In genomic region chr17:75087182-75087557, GRCh38 we compare ENCODE assay signal across 8 cellular contexts. TPM values are rescaled to one million over a fixed set of nuclear protein-coding genes. Genes with fewer than 3 reads are reported as not detected.
DNase-seq lines count a peak whose midpoint lies in the region; ATAC-seq, FAIRE-seq and TF ChIP-seq lines count a peak whose summit lies in the region.

No MANE protein-coding gene starts in this region.

- POLR2A ChIA-PET in activated CD4-positive, alpha-beta T cell treated with anti-CD3 and anti-CD28 coated beads for 36 hours (lab: Charles Lee), result interaction anchor here (0.6 to 1.1 kb wide), 2 partner anchors 60 to 102 kb away, joined by 3 to 4 read pairs; no protein-coding TSS in a partner anchor
- POLR2A ChIA-PET in GM12878 (lab: Charles Lee), result interaction anchor here (0.9 to 3.1 kb wide), 2 partner anchors 10 to 12 kb away, joined by 3 to 15 read pairs; no protein-coding TSS in a partner anchor

- H3K27me3 ChIP-seq in GM12878 (replicated peaks in 1 of 2; ENCODE audit: control insufficient read depth in 2 of 2, insufficient read depth in 2 of 2, low read length in 1 of 2), result no peaks in the 10 kb centered on the region
- no peaks in the 10 kb centered on the region for H3K27me3 ChIP-seq in liver (ENCODE audit: control insufficient read depth in 4 of 4, insufficient read depth in 4 of 4, low read length in 3 of 4)
- H3K27me3 ChIP-seq in testis, result no peaks in the 10 kb centered on the region

- CTCF ChIA-PET in activated CD4-positive, alpha-beta T cell treated with anti-CD3 and anti-CD28 coated beads for 36 hours (lab: Charles Lee), result interaction anchor here (0.6 to 2.2 kb wide), 6 partner anchors 24 to 125 kb away, joined by 3 to 7 read pairs (median 4); no protein-coding TSS in a partner anchor
- CTCF ChIA-PET in GM12878 (lab: Yijun Ruan, JAX), result interaction anchor here (0.6 to 3.1 kb wide), 2 partner anchors 27 kb away, joined by 3 to 12 read pairs; no protein-coding TSS in a partner anchor

- TF ChIP-seq RAD21 in GM12878 (IDR thresholded peaks at IDR 0.05; ENCODE audit: insufficient read depth, low read depth, low read length) (no peak), liver (IDR thresholded peaks at IDR 0.05) (no peak)

- peaks cover 13% of the 10 kb centered on the region for H3K4me1 ChIP-seq in GM12878 (ENCODE audit: control insufficient read depth, insufficient read depth, low read length)
- peaks cover 31 to 58% (median 42%) of the 10 kb centered on the region in 4 donors for H3K4me1 ChIP-seq in liver (ENCODE audit: control insufficient read depth in 4 of 4, insufficient read depth in 4 of 4, low read length in 3 of 4)
- H3K4me1 ChIP-seq in testis, result peaks cover 14% of the 10 kb centered on the region

- H3K79me2 ChIP-seq in GM12878 (ENCODE audit: control insufficient read depth, insufficient read depth, low read length), result no peaks in the 10 kb centered on the region

- H3K36me3 ChIP-seq in GM12878 (ENCODE audit: control insufficient read depth in 2 of 2, insufficient read depth in 2 of 2, low read length in 1 of 2), result no peaks in the 10 kb centered on the region
- no peaks in the 10 kb centered on the region for H3K36me3 ChIP-seq in liver (ENCODE audit: control insufficient read depth in 4 of 4, insufficient read depth in 3 of 4, low read depth in 1 of 4, low read length in 3 of 4)
- no peaks in the 10 kb centered on the region for H3K36me3 ChIP-seq in testis (ENCODE audit: low read depth, missing control alignments)

- peaks cover 52% of the 10 kb centered on the region for H3K4me1 Mint-ChIP-seq in activated CD4-positive, alpha-beta T cell treated with anti-CD3 and anti-CD28 coated beads for 36 hours

- ATAC-seq in activated CD4-positive, alpha-beta T cell treated with anti-CD3 and anti-CD28 coated beads for 36 hours, result no peak
- ATAC-seq in GM12878, result peak; percentile 8; the same call in 2 of the 3 replicates
- no peak for ATAC-seq in HG03378 (IDR thresholded peaks at IDR 0.05; ENCODE audit: unreplicated experiment)
- ATAC-seq in HG02798 (IDR thresholded peaks at IDR 0.05; ENCODE audit: poor library complexity, unreplicated experiment), result no peak
- ATAC-seq in HG02938 (IDR thresholded peaks at IDR 0.05; ENCODE audit: unreplicated experiment), result no peak

- FAIRE-seq in GM12878 (lab: Jason Lieb, UNC), result no peak

- RAD21 ChIA-PET in GM12878 (lab: Charles Lee; ENCODE audit: unreplicated experiment), result interaction anchor here (0.7 to 1.7 kb wide), 2 partner anchors 8 to 37 kb away, joined by 3 to 9 read pairs; no protein-coding TSS in a partner anchor

- no peaks in the 10 kb centered on the region for H3K36me3 Mint-ChIP-seq in activated CD4-positive, alpha-beta T cell treated with anti-CD3 and anti-CD28 coated beads for 36 hours (ENCODE audit: low read depth)

- no peak for TF ChIP-seq POLR2A in GM12878 (IDR thresholded peaks at IDR 0.05; ENCODE audit: low read depth, low read length)
- TF ChIP-seq POLR2A in testis (IDR thresholded peaks at IDR 0.05), result no peak

- no peaks in the 10 kb centered on the region for H3K9me3 Mint-ChIP-seq in activated CD4-positive, alpha-beta T cell treated with anti-CD3 and anti-CD28 coated beads for 36 hours (ENCODE audit: low read depth)

- no peak for TF ChIP-seq EP300 in GM12878 (IDR thresholded peaks at IDR 0.05; ENCODE audit: borderline replicate concordance in 1 of 2, control insufficient read depth in 1 of 2, low read depth in 2 of 2, low read length in 2 of 2)

- H3K4me3 ChIP-seq in GM12878, result peak overlapping the region; percentile 69
- peak overlapping the region in 1 of 3 donors; percentile 37 for H3K4me3 ChIP-seq in liver (ENCODE audit: low read depth in 1 of 3, low read length in 3 of 3)
- H3K4me3 ChIP-seq in testis, result peak overlapping the region; percentile 34 to 52

- no peaks in the 10 kb centered on the region for H3K9me3 ChIP-seq in GM12878 (replicated peaks; ENCODE audit: control insufficient read depth, insufficient read depth, low read length)
- no peaks in the 10 kb centered on the region for H3K9me3 ChIP-seq in liver (ENCODE audit: control insufficient read depth in 4 of 4, low read length in 3 of 4)
- H3K9me3 ChIP-seq in testis, result no peaks in the 10 kb centered on the region

- intact Hi-C loops in activated CD4-positive, alpha-beta T cell treated with anti-CD3 and anti-CD28 coated beads for 36 hours (cut with DNase I, micrococcal nuclease), result loop anchor here in 1 of 2 experiments (2.0 kb wide), 1 partner anchor 52 kb away; no protein-coding TSS in a partner anchor
- intact Hi-C loops in GM12878 (cut with micrococcal nuclease; ENCODE audit: unreplicated experiment) (no loop called here), testis (cut with DNase I; ENCODE audit: low total_unique reads) (no loop called here)

- TF ChIP-seq CTCF in GM12878 (IDR thresholded peaks at IDR 0.05 in 2 of 3, conservative IDR thresholded peaks at IDR 0.05 in 1 of 3; ENCODE audit: control insufficient read depth in 2 of 3, extremely low read depth in 1 of 3, insufficient read depth in 1 of 3, low read depth in 3 of 3, low read length in 3 of 3) (no peak), liver (IDR thresholded peaks at IDR 0.05; ENCODE audit: low read depth, low read length, missing input control) (no peak), testis (IDR thresholded peaks at IDR 0.05) (no peak)

- peak overlapping the region; percentile 71 for H3K4me3 Mint-ChIP-seq in activated CD4-positive, alpha-beta T cell treated with anti-CD3 and anti-CD28 coated beads for 36 hours

- no peak for DNase-seq in activated CD4-positive, alpha-beta T cell treated with anti-CD3 and anti-CD28 coated beads for 36 hours
- DNase-seq in activated CD4-positive, alpha-beta T cell treated with anti-CD3 and anti-CD28 coated beads for 48 hours, result no peak
- DNase-seq in GM12878 (ENCODE audit: low read depth, low spot score), result no peak
- no peak for DNase-seq in testis

- H3K4me2 ChIP-seq in GM12878 (ENCODE audit: control insufficient read depth, insufficient read depth), result peak overlapping the region; percentile 98

- 73% methylated on average over 12 of the region's 12 CpGs for WGBS in GM12878 (ENCODE audit: insufficient coverage, insufficient replicate concordance, low lambda C conversion rate, missing lambda C conversion rate)
- WGBS in liver, result 68% methylated on average over 12 of the region's 12 CpGs
- 55 to 61% methylated on average over 10 to 12 of the region's 12 CpGs for WGBS in testis, 2 donors

- peak overlapping the region; percentile 94 for H2AFZ ChIP-seq in GM12878 (ENCODE audit: control insufficient read depth, low read depth, low read length)

- no peaks in the 10 kb centered on the region for H4K20me1 ChIP-seq in GM12878 (ENCODE audit: control insufficient read depth, insufficient read depth)

- H3K27ac ChIP-seq in GM12878 (ENCODE audit: control insufficient read depth, insufficient read depth), result peak overlapping the region; percentile 50; the same call in 1 of the 2 replicates
- peak overlapping the region; percentile 30 to 65 for H3K27ac ChIP-seq in liver (ENCODE audit: low read depth in 1 of 2, low read length in 2 of 2)
- peak overlapping the region in 1 of 2 donors; percentile 39 for H3K27ac ChIP-seq in testis

- H3K27me3 Mint-ChIP-seq in activated CD4-positive, alpha-beta T cell treated with anti-CD3 and anti-CD28 coated beads for 36 hours, result no peaks in the 10 kb centered on the region

- H3K27ac Mint-ChIP-seq in activated CD4-positive, alpha-beta T cell treated with anti-CD3 and anti-CD28 coated beads for 36 hours, result peak overlapping the region; percentile 73

- in situ Hi-C loops in GM12878 (cut with MboI), result no loop called here

- H3K9ac ChIP-seq in GM12878 (ENCODE audit: control insufficient read depth, insufficient read depth, low read length) (peak overlapping the region; percentile 77), liver (ENCODE audit: low read depth in 1 of 2, low read length in 2 of 2) (no peak overlapping the region)

- BruUV-seq in GM12878 (replicated peaks; lab: Mats Ljungman, UMichigan), result no TSS peak

- SMC1A ChIA-PET in GM12878 (lab: Charles Lee; ENCODE audit: uncharacterized antibody, unreplicated experiment), result interaction anchor here (2.7 kb wide), 1 partner anchor 8 kb away, joined by 9 read pairs; no protein-coding TSS in a partner anchor

RNA-seq across cellular contexts. Expression of gene SLC16A5, which starts 0.6 kb away (rescaled TPM):
- 1 to 10 TPM; 6.0 to 6.5 TPM for total RNA-seq in activated CD4-positive, alpha-beta T cell treated with anti-CD3 and anti-CD28 coated beads for 36 hours
- 4.4 and 6.6 TPM in 2 replicates for total RNA-seq in GM12878 (2013; cell fraction: nucleolus; rRNA removed)
- 0.76 and 1.2 TPM in 2 replicates for total RNA-seq in GM12878 (2014; rRNA removed)
- total RNA-seq in GM12878 (2014; rRNA removed; fragmentation: Illumina TruSeq; extraction: Trizol), result 0.88 and 0.94 TPM in 2 replicates
- total RNA-seq in GM12878 (2021), result 3.1 and 3.4 TPM in 2 replicates
- 0.83 TPM for polyA plus RNA-seq in GM12878 (2011; ENCODE audit: low read depth)
- 0.17 and 0.30 TPM in 2 replicates for polyA plus RNA-seq in GM12878 (2011; rRNA removed)
- 0.57 and 0.84 TPM in 2 replicates for polyA plus RNA-seq in GM12878 (2011; cell fraction: cytosol; rRNA removed)
- polyA plus RNA-seq in GM12878 (2011; cell fraction: nucleus; rRNA removed), result 2.8 and 2.9 TPM in 2 replicates
- polyA plus RNA-seq in GM12878 (2012), result 2.9 and 4.1 TPM in 2 replicates
- 0.17 and 0.84 TPM in 2 replicates for polyA plus RNA-seq in GM12878 (2014; fragmentation: Illumina TruSeq; extraction: Trizol)
- under 1 TPM; 0.03 to 0.16 TPM for polyA plus RNA-seq in GM12878 (2014; fragmentation: Nextera tagmentation; extraction: Ambion mirVana)
- polyA plus RNA-seq in GM12878 (2014; rRNA removed), result 2.4 and 3.0 TPM in 2 replicates
- polyA plus RNA-seq in GM12878 (2016; fragmentation: Nextera tagmentation; extraction: Ambion mirVana), result 1 to 10 TPM in 1 of 2 experiments, under 1 TPM in 1; 0.98 to 1.0 TPM
- 0.22 and 0.41 TPM in 2 replicates for polyA minus RNA-seq in GM12878 (2011; rRNA and poly(A)+ RNA removed)
- 0.53 and 0.94 TPM in 2 replicates for polyA minus RNA-seq in GM12878 (2011; cell fraction: cytosol; rRNA and poly(A)+ RNA removed)
- polyA minus RNA-seq in GM12878 (2011; cell fraction: nucleus; rRNA and poly(A)+ RNA removed), result 0.73 and 0.96 TPM in 2 replicates
- 1 to 10 TPM; 3.0 to 4.5 TPM for total RNA-seq in liver
- 1 to 10 TPM; 1.0 to 2.1 TPM for polyA plus RNA-seq in liver
- 10 to 100 TPM in 1 of 2 donors, 1 to 10 TPM in 1; 6.4 to 11.1 TPM for total RNA-seq in testis
- 6.9 TPM for polyA plus RNA-seq in testis (ENCODE audit: insufficient read depth, low read depth, low replicate concordance)

RNA-seq across cellular contexts. Expression of gene ARMC7, which starts 22.6 kb away (rescaled TPM):
- 1 to 10 TPM; 6.7 to 7.7 TPM for total RNA-seq in activated CD4-positive, alpha-beta T cell treated with anti-CD3 and anti-CD28 coated beads for 36 hours
- 11.3 and 11.4 TPM in 2 replicates for total RNA-seq in GM12878 (2013; cell fraction: nucleolus; rRNA removed)
- total RNA-seq in GM12878 (2014; rRNA removed) (5.6 and 6.1 TPM in 2 replicates), GM12878 (2014; rRNA removed; fragmentation: Illumina TruSeq; extraction: Trizol) (4.1 and 5.6 TPM in 2 replicates), GM12878 (2021) (11.6 and 11.7 TPM in 2 replicates), liver (1 to 10 TPM; 1.7 to 3.1 TPM), testis (10 to 100 TPM in 1 of 2 donors, 1 to 10 TPM in 1; 10.0 to 11.8 TPM)
- polyA plus RNA-seq in GM12878 (2011; ENCODE audit: low read depth), result 4.5 TPM
- polyA plus RNA-seq in GM12878 (2011; rRNA removed) (2.4 and 5.2 TPM in 2 replicates), GM12878 (2014; fragmentation: Illumina TruSeq; extraction: Trizol) (2.9 and 6.5 TPM in 2 replicates), GM12878 (2014; fragmentation: Nextera tagmentation; extraction: Ambion mirVana) (1 to 10 TPM; 1.5 to 4.3 TPM), GM12878 (2014; rRNA removed) (6.9 and 10.9 TPM in 2 replicates), GM12878 (2016; fragmentation: Nextera tagmentation; extraction: Ambion mirVana) (10 to 100 TPM; 15.7 to 19.8 TPM), liver (1 to 10 TPM; 4.3 to 6.6 TPM), testis (ENCODE audit: insufficient read depth, low read depth, low replicate concordance) (12.6 TPM)
- 9.5 and 11.2 TPM in 2 replicates for polyA plus RNA-seq in GM12878 (2011; cell fraction: cytosol; rRNA removed)
- polyA plus RNA-seq in GM12878 (2011; cell fraction: nucleus; rRNA removed), result 8.6 and 10.6 TPM in 2 replicates
- polyA plus RNA-seq in GM12878 (2012), result 9.2 and 11.8 TPM in 2 replicates
- 7.3 and 10.3 TPM in 2 replicates for polyA minus RNA-seq in GM12878 (2011; rRNA and poly(A)+ RNA removed)
- polyA minus RNA-seq in GM12878 (2011; cell fraction: cytosol; rRNA and poly(A)+ RNA removed), result 3.5 and 6.9 TPM in 2 replicates
- 5.9 and 11.0 TPM in 2 replicates for polyA minus RNA-seq in GM12878 (2011; cell fraction: nucleus; rRNA and poly(A)+ RNA removed)

RNA-seq across cellular contexts. Expression of gene KCTD2, which starts 40.1 kb away (rescaled TPM):
- 10 to 100 TPM; 15.3 to 16.7 TPM for total RNA-seq in activated CD4-positive, alpha-beta T cell treated with anti-CD3 and anti-CD28 coated beads for 36 hours
- total RNA-seq in GM12878 (2013; cell fraction: nucleolus; rRNA removed), result 9.1 and 11.1 TPM in 2 replicates
- total RNA-seq in GM12878 (2014; rRNA removed) (13.6 and 14.2 TPM in 2 replicates), GM12878 (2014; rRNA removed; fragmentation: Illumina TruSeq; extraction: Trizol) (11.9 and 13.3 TPM in 2 replicates), GM12878 (2021) (16.7 and 16.8 TPM in 2 replicates), liver (1 to 10 TPM; 5.6 to 8.2 TPM), testis (100 to 1,000 TPM; 122 to 135 TPM)
- polyA plus RNA-seq in GM12878 (2011; ENCODE audit: low read depth), result 9.5 TPM
- polyA plus RNA-seq in GM12878 (2011; rRNA removed) (27.5 and 32.3 TPM in 2 replicates), GM12878 (2014; fragmentation: Illumina TruSeq; extraction: Trizol) (17.3 and 20.0 TPM in 2 replicates), GM12878 (2014; fragmentation: Nextera tagmentation; extraction: Ambion mirVana) (1 to 10 TPM; 1.5 to 2.2 TPM), GM12878 (2014; rRNA removed) (15.6 and 16.1 TPM in 2 replicates), GM12878 (2016; fragmentation: Nextera tagmentation; extraction: Ambion mirVana) (1 to 10 TPM; 1.5 to 4.5 TPM), liver (1 to 10 TPM; 2.4 to 7.1 TPM), testis (ENCODE audit: insufficient read depth, low read depth, low replicate concordance) (88.9 TPM)
- 27.2 and 28.9 TPM in 2 replicates for polyA plus RNA-seq in GM12878 (2011; cell fraction: cytosol; rRNA removed)
- 17.1 and 18.6 TPM in 2 replicates for polyA plus RNA-seq in GM12878 (2011; cell fraction: nucleus; rRNA removed)
- polyA plus RNA-seq in GM12878 (2012), result 11.4 and 12.4 TPM in 2 replicates
- polyA minus RNA-seq in GM12878 (2011; rRNA and poly(A)+ RNA removed), result 15.0 and 21.0 TPM in 2 replicates
- 4.9 and 7.3 TPM in 2 replicates for polyA minus RNA-seq in GM12878 (2011; cell fraction: cytosol; rRNA and poly(A)+ RNA removed)
- 2.8 and 4.6 TPM in 2 replicates for polyA minus RNA-seq in GM12878 (2011; cell fraction: nucleus; rRNA and poly(A)+ RNA removed)

RNA-seq across cellular contexts. Expression of gene ATP5PD, which starts 40.4 kb away (rescaled TPM):
- total RNA-seq in activated CD4-positive, alpha-beta T cell treated with anti-CD3 and anti-CD28 coated beads for 36 hours, result 100 to 1,000 TPM; 194 to 237 TPM
- 36.7 and 39.6 TPM in 2 replicates for total RNA-seq in GM12878 (2013; cell fraction: nucleolus; rRNA removed)
- total RNA-seq in GM12878 (2014; rRNA removed), result 201 and 218 TPM in 2 replicates
- total RNA-seq in GM12878 (2014; rRNA removed; fragmentation: Illumina TruSeq; extraction: Trizol), result 303 and 307 TPM in 2 replicates
- 209 and 218 TPM in 2 replicates for total RNA-seq in GM12878 (2021)
- polyA plus RNA-seq in GM12878 (2011; ENCODE audit: low read depth), result 502 TPM
- polyA plus RNA-seq in GM12878 (2011; rRNA removed), result 172 and 241 TPM in 2 replicates
- polyA plus RNA-seq in GM12878 (2011; cell fraction: cytosol; rRNA removed), result 200 and 326 TPM in 2 replicates
- polyA plus RNA-seq in GM12878 (2011; cell fraction: nucleus; rRNA removed), result 83.7 and 91.7 TPM in 2 replicates
- polyA plus RNA-seq in GM12878 (2012), result 300 and 334 TPM in 2 replicates
- polyA plus RNA-seq in GM12878 (2014; fragmentation: Illumina TruSeq; extraction: Trizol), result 338 and 519 TPM in 2 replicates
- polyA plus RNA-seq in GM12878 (2014; fragmentation: Nextera tagmentation; extraction: Ambion mirVana), result 100 to 1,000 TPM; 710 to 772 TPM
- polyA plus RNA-seq in GM12878 (2014; rRNA removed), result 186 and 195 TPM in 2 replicates
- 100 to 1,000 TPM; 436 to 445 TPM for polyA plus RNA-seq in GM12878 (2016; fragmentation: Nextera tagmentation; extraction: Ambion mirVana)
- polyA minus RNA-seq in GM12878 (2011; rRNA and poly(A)+ RNA removed), result 126 and 155 TPM in 2 replicates
- 46.9 and 49.8 TPM in 2 replicates for polyA minus RNA-seq in GM12878 (2011; cell fraction: cytosol; rRNA and poly(A)+ RNA removed)
- polyA minus RNA-seq in GM12878 (2011; cell fraction: nucleus; rRNA and poly(A)+ RNA removed), result 23.5 and 27.0 TPM in 2 replicates
- total RNA-seq in liver, result 100 to 1,000 TPM; 102 to 128 TPM
- polyA plus RNA-seq in liver, result 100 to 1,000 TPM; 241 to 378 TPM
- total RNA-seq in testis, result 100 to 1,000 TPM; 126 to 148 TPM
- polyA plus RNA-seq in testis (ENCODE audit: insufficient read depth, low read depth, low replicate concordance), result 190 TPM

RNA-seq across cellular contexts. Expression of gene NT5C, which starts 44.4 kb away (rescaled TPM):
- 10 to 100 TPM; 51.7 to 61.5 TPM for total RNA-seq in activated CD4-positive, alpha-beta T cell treated with anti-CD3 and anti-CD28 coated beads for 36 hours
- total RNA-seq in GM12878 (2013; cell fraction: nucleolus; rRNA removed), result 22.0 and 36.6 TPM in 2 replicates
- total RNA-seq in GM12878 (2014; rRNA removed) (115 and 144 TPM in 2 replicates), GM12878 (2014; rRNA removed; fragmentation: Illumina TruSeq; extraction: Trizol) (41.6 and 43.7 TPM in 2 replicates), GM12878 (2021) (86.3 and 88.5 TPM in 2 replicates), liver (10 to 100 TPM; 13.6 to 27.2 TPM), testis (10 to 100 TPM; 76.5 to 83.6 TPM)
- 15.1 TPM for polyA plus RNA-seq in GM12878 (2011; ENCODE audit: low read depth)
- polyA plus RNA-seq in GM12878 (2011; rRNA removed) (17.4 and 40.2 TPM in 2 replicates), GM12878 (2014; fragmentation: Illumina TruSeq; extraction: Trizol) (10.4 and 24.2 TPM in 2 replicates), GM12878 (2014; fragmentation: Nextera tagmentation; extraction: Ambion mirVana) (1 to 10 TPM; 3.7 to 9.8 TPM), GM12878 (2014; rRNA removed) (158 and 188 TPM in 2 replicates), GM12878 (2016; fragmentation: Nextera tagmentation; extraction: Ambion mirVana) (100 to 1,000 TPM; 116 to 129 TPM), liver (10 to 100 TPM; 22.5 to 26.4 TPM), testis (ENCODE audit: insufficient read depth, low read depth, low replicate concordance) (22.2 TPM)
- polyA plus RNA-seq in GM12878 (2011; cell fraction: cytosol; rRNA removed), result 45.1 and 76.6 TPM in 2 replicates
- 82.6 and 87.6 TPM in 2 replicates for polyA plus RNA-seq in GM12878 (2011; cell fraction: nucleus; rRNA removed)
- 49.7 and 55.2 TPM in 2 replicates for polyA plus RNA-seq in GM12878 (2012)
- polyA minus RNA-seq in GM12878 (2011; rRNA and poly(A)+ RNA removed), result 10.6 and 15.4 TPM in 2 replicates
- polyA minus RNA-seq in GM12878 (2011; cell fraction: cytosol; rRNA and poly(A)+ RNA removed), result 7.4 and 11.4 TPM in 2 replicates
- 20.4 and 32.2 TPM in 2 replicates for polyA minus RNA-seq in GM12878 (2011; cell fraction: nucleus; rRNA and poly(A)+ RNA removed)

Comparison
In these comparisons a context has a peak if more than half of its experiments do, and no peak if none do; other contexts are left out.
1. RNA of gene KCTD2, which starts 40.1 kb away (total RNA-seq): 122 to 135 TPM in testis; 15.3 to 16.7 TPM in activated CD4-positive, alpha-beta T cell treated with anti-CD3 and anti-CD28 coated beads for 36 hours, 9.1 to 16.8 TPM in GM12878 and 5.6 to 8.2 TPM in liver; every median in the first group is over 4 times any median in the second.